Comparison of ENCODE assay signal across 8 cellular contexts in the genomic region with DNA sequence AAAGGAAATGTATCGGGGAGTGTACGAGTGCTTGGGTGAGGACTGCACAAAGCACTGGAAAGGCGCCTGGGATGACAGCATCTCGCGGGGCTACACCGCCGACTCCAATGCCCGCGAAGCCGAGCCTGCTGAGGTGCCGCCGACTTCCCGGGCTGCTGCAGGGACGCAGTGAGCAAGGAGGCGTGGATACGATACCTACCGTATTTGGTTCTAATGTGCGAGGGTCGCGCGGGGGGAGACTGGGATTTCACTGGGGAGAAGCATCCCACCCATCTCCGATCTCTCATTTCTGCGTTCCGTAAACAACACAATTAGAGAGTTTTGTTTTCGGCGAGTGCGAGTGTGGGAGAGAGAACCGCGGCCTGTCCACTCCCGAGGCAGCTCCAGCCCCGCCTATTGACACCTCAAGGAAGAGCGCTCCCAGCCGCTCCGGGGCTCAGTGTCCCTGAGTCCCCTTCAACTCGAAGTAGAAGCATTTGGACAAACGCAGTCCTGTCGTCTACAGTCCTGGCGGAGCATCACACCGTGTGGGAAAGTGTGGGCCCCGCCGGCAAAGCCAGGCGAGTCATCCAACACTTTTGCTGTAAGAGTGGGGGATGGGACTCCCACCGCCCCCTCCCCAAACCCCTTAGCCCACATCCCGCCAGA. TPM values are rescaled to one million over a fixed set of nuclear protein-coding genes. Genes with fewer than 3 reads are reported as not detected.
A peak's percentile ranks its signal among the peaks of the same experiment; 100 is the strongest.
DNase-seq lines count a peak whose midpoint lies in the region; ATAC-seq, FAIRE-seq and TF ChIP-seq lines count a peak whose summit lies in the region.

No MANE protein-coding gene starts in this region.

- H3K27me3 Mint-ChIP-seq in activated naive CD8-positive, alpha-beta T cell treated with anti-CD3 and anti-CD28 coated beads, Interleukin-2, amount 10 ng/mL, durations not matched to agents 7 days and 5 days: peaks cover 93% of the 10 kb centered on the region

- ATAC-seq in activated naive CD8-positive, alpha-beta T cell treated with anti-CD3 and anti-CD28 coated beads, Interleukin-2, amount 10 ng/mL, durations not matched to agents 7 days and 5 days (ENCODE audit: low read depth): peak; percentile 15
- ATAC-seq in right cardiac atrium (peak; percentile 46 to 52), sciatic nerve (peak; percentile 37)

- under 1% methylated on average over 44 of the region's 44 CpGs for WGBS in right cardiac atrium

- H3K9me3 Mint-ChIP-seq in activated naive CD8-positive, alpha-beta T cell treated with anti-CD3 and anti-CD28 coated beads, Interleukin-2, amount 10 ng/mL, durations not matched to agents 7 days and 5 days: no peaks in the 10 kb centered on the region

- CTCF ChIA-PET in GM10248 (lab: Yijun Ruan, JAX): interaction anchor here (4.0 kb wide), 1 partner anchor 7 kb away, joined by 16 read pairs; no protein-coding TSS in a partner anchor

- H3K27ac Mint-ChIP-seq in activated naive CD8-positive, alpha-beta T cell treated with anti-CD3 and anti-CD28 coated beads, Interleukin-2, amount 10 ng/mL, durations not matched to agents 7 days and 5 days: no peak overlapping the region

- peak overlapping the region; percentile 94 for H3K4me3 ChIP-seq in right cardiac atrium (ENCODE audit: low read length)

- H3K4me1 Mint-ChIP-seq in activated naive CD8-positive, alpha-beta T cell treated with anti-CD3 and anti-CD28 coated beads, Interleukin-2, amount 10 ng/mL, durations not matched to agents 7 days and 5 days: peaks cover 38% of the 10 kb centered on the region

- H3K4me1 ChIP-seq in right cardiac atrium (ENCODE audit: control insufficient read depth, insufficient read depth, low read length): no peaks in the 10 kb centered on the region

- TF ChIP-seq CTCF in GM10248 (IDR thresholded peaks at IDR 0.05; ENCODE audit: control extremely low read depth, extremely low read depth, low read depth, missing control alignments): no peak

- TF ChIP-seq POLR2A in H54 (IDR thresholded peaks at IDR 0.05; ENCODE audit: low read depth, low read length): no peak

- no peaks in the 10 kb centered on the region for H3K36me3 Mint-ChIP-seq in activated naive CD8-positive, alpha-beta T cell treated with anti-CD3 and anti-CD28 coated beads, Interleukin-2, amount 10 ng/mL, durations not matched to agents 7 days and 5 days

- peak; percentile 43 for FAIRE-seq in H54 (lab: Jason Lieb, UNC)

- intact Hi-C loops in right cardiac atrium (cut with DNase I) (loop anchor here (5.0 to 10.0 kb wide), 8 partner anchors 207 to 617 kb away; no protein-coding TSS in a partner anchor), sciatic nerve (cut with DNase I) (no loop called here)

- peak; percentile 39 for DNase-seq in GM10248 (ENCODE audit: extremely low spot score)
- DNase-seq in H54 (ENCODE audit: insufficient read length, low spot score): peak; percentile 74
- peak in 2 of 3 experiments; percentile 95 to 98 for DNase-seq in NCI-H1417 (lab: John Stamatoyannopoulos, UW)
- DNase-seq in activated naive CD8-positive, alpha-beta T cell treated with anti-CD3 and anti-CD28 coated beads, Interleukin-2, amount 10 ng/mL, durations not matched to agents 7 days and 5 days: peak; percentile 42
- DNase-seq in right cardiac atrium: peak; percentile 61 to 83 (median 73)
- DNase-seq in sciatic nerve (ENCODE audit: low spot score): no peak
- no peak for DNase-seq in NCI-H1048 (lab: John Stamatoyannopoulos, UW)
- DNase-seq in GDM1 (lab: John Stamatoyannopoulos, UW): no peak

- no peaks in the 10 kb centered on the region for H3K9me3 ChIP-seq in right cardiac atrium (ENCODE audit: control insufficient read depth, low read length)

- peak overlapping the region; percentile 84 for H3K27ac ChIP-seq in right cardiac atrium (ENCODE audit: low read length)

- no peaks in the 10 kb centered on the region for H3K27me3 ChIP-seq in right cardiac atrium (ENCODE audit: control insufficient read depth, insufficient read depth)

- H3K4me3 Mint-ChIP-seq in activated naive CD8-positive, alpha-beta T cell treated with anti-CD3 and anti-CD28 coated beads, Interleukin-2, amount 10 ng/mL, durations not matched to agents 7 days and 5 days: peak overlapping the region; percentile 83

- POLR2A ChIA-PET in GM10248 (lab: Yijun Ruan, JAX): no interaction called here
- POLR2A ChIA-PET in activated naive CD8-positive, alpha-beta T cell treated with anti-CD3 and anti-CD28 coated beads, Interleukin-2, amount 10 ng/mL, durations not matched to agents 7 days and 5 days (lab: Charles Lee): no interaction called here

RNA-seq across cellular contexts. Expression of a gene that starts 1.8 kb away (rescaled TPM):
- not detected for total RNA-seq in activated naive CD8-positive, alpha-beta T cell treated with anti-CD3 and anti-CD28 coated beads, Interleukin-2, amount 10 ng/mL, durations not matched to agents 7 days and 5 days
- 10 to 100 TPM; 23.2 to 29.9 (median 27.1) TPM for total RNA-seq in right cardiac atrium
- polyA plus RNA-seq in right cardiac atrium: 8.2 TPM
- total RNA-seq in sciatic nerve: 40.4 TPM

Comparison
In these comparisons a context has a peak if more than half of its experiments do, and no peak if none do; other contexts are left out.
1. DNase-seq: peak in GM10248 (single experiment), H54 (single experiment), NCI-H1417 (2 of 3), activated naive CD8-positive, alpha-beta T cell treated with anti-CD3 and anti-CD28 coated beads, Interleukin-2, amount 10 ng/mL, durations not matched to agents 7 days and 5 days (single experiment) and right cardiac atrium (3 of 3); none in sciatic nerve (single experiment), NCI-H1048 (single experiment) and GDM1 (single experiment).
2. RNA of a gene that starts 1.8 kb away (total RNA-seq): 40.4 TPM in sciatic nerve (single experiment) and 23.2 to 29.9 TPM in right cardiac atrium; not detected in activated naive CD8-positive, alpha-beta T cell treated with anti-CD3 and anti-CD28 coated beads, Interleukin-2, amount 10 ng/mL, durations not matched to agents 7 days and 5 days; every median in the first group is over 10 times any median in the second.
3. Peak in every context shown above with its lines, with median percentiles within 50 percentile points of each other: ATAC-seq.